8 cellular contexts compared by ENCODE assay signal in the genomic region with DNA sequence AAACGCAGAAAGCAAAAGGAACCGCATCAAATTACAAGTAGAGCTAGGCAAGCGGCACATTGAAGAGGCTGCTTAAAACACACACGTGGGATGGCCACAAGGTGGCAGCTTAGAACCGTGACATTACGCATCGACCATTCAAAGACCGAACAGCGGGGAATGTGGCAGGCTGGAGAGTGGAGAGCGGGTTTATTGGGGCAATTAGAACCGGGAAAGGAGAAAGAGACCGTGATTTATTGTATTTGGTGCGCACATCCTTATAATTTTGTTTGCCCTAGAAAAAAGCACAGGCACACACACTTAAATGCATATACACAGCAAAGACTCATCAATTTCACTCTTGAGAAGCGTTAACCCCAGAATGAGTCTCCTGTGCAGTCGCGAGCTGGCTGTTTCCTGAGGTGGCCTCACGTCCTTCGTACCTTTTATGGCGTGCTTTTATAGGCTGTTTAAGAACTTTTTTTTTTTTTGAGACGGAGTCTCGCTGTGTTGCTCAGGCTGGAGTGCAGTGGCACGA. TPM values are rescaled to one million over a fixed set of nuclear protein-coding genes. Genes with fewer than 3 reads are reported as not detected.
DNase-seq lines count a peak whose midpoint lies in the region; ATAC-seq and TF ChIP-seq lines count a peak whose summit lies in the region.

No MANE protein-coding gene starts in this region.

- DNase-seq in GM13977 (ENCODE audit: low spot score): peak; percentile 75
- DNase-seq in NCI-H1417 treated with DMSO at 0.1 percent for 48 hours (lab: John Stamatoyannopoulos, UW): peak; percentile 96
- peak; percentile 75 for DNase-seq in SW480 (ENCODE audit: low spot score)
- peak; percentile 79 to 92 (median 86) for DNase-seq in adrenal gland
- DNase-seq in left ventricle myocardium inferior: peak; percentile 63
- peak; percentile 86 for DNase-seq in renal cortical epithelial cell (ENCODE audit: low read depth)
- DNase-seq in mesenteric fat pad (ENCODE audit: low spot score): no peak

- TF ChIP-seq CTCF in GM13977 (IDR thresholded peaks at IDR 0.05; ENCODE audit: extremely low read depth, insufficient read depth, missing control alignments) (peak; percentile 92), adrenal gland (IDR thresholded peaks at IDR 0.05) (peak; percentile 71 to 96 (median 90)), left ventricle myocardium inferior (IDR thresholded peaks at IDR 0.05; ENCODE audit: borderline replicate concordance) (peak; percentile 88)

- intact Hi-C loops in adrenal gland (cut with DNase I): loop anchor here (2.0 to 10.0 kb wide), 3 partner anchors 317 to 394 kb away; partner anchors contain the start of gene GAREM1 (in 1 of the 2)
- intact Hi-C loops in left ventricle myocardium inferior (cut with micrococcal nuclease): no loop called here

- H3K4me3 ChIP-seq in adrenal gland (no peak overlapping the region), left ventricle myocardium inferior (peak overlapping the region; percentile 38)

- no peak overlapping the region for H3K27ac ChIP-seq in adrenal gland
- H3K27ac ChIP-seq in left ventricle myocardium inferior (replicated peaks): no peak overlapping the region

- in situ Hi-C loops in GM13977 (cut with MboI; ENCODE audit: low pct_unique_long_range_greater_than_20kb, low sequenced_read_pairs, unreplicated experiment): no loop called here

- WGBS in adrenal gland, 4 donors: 1 to 3% (median 2%) methylated on average over 22 of the region's 22 CpGs

- no peaks in the 10 kb centered on the region for H3K9me3 ChIP-seq in adrenal gland (replicated peaks in 1 of 3)
- no peaks in the 10 kb centered on the region for H3K9me3 ChIP-seq in left ventricle myocardium inferior (replicated peaks)

- H3K4me1 ChIP-seq in adrenal gland (replicated peaks in 1 of 2) (peaks cover 0 to 7% of the 10 kb centered on the region in 2 donors), left ventricle myocardium inferior (peaks cover 4% of the 10 kb centered on the region)

- H3K27me3 ChIP-seq in adrenal gland (no peaks in the 10 kb centered on the region), left ventricle myocardium inferior (ENCODE audit: low read depth) (peaks cover 6% of the 10 kb centered on the region)

- TF ChIP-seq POLR2A in adrenal gland (IDR thresholded peaks at IDR 0.05): no peak

- H3K36me3 ChIP-seq in adrenal gland (replicated peaks in 1 of 2) (no peaks in the 10 kb centered on the region), left ventricle myocardium inferior (no peaks in the 10 kb centered on the region)

- ATAC-seq in HG02870 (IDR thresholded peaks at IDR 0.05; ENCODE audit: unreplicated experiment): peak; percentile 84

RNA-seq across cellular contexts. Expression of gene MEP1B, which starts 31.7 kb away (rescaled TPM):
- not detected for total RNA-seq in adrenal gland
- polyA plus RNA-seq in adrenal gland: not detected
- total RNA-seq in left ventricle myocardium inferior: not detected
- total RNA-seq in renal cortical epithelial cell: not detected in 2 replicates
- 0.42 TPM for total RNA-seq in mesenteric fat pad
